Comparison of ENCODE assay signal across 1 cellular context in the genomic region with DNA sequence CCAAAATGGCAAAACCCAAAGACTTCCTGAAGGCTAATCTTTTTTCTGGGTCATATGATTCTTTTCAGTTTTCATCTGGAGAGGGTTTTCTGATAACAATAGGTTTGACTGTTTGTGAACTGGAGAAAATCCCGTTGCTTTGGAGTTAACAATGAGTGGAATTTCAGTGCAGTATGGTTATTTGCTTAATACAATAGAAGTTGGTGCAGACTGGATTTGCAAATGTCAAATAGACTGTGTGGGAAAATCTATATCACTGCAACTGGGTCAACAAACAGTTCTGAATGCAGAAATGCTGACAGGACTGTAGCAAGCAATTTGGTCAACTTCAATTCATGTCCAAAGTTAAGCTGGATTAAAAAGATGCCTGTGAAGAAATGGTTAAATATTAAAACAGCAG.
TF ChIP-seq lines count a peak whose summit lies in the region.

No MANE protein-coding gene starts in this region.

TF ChIP-seq in GM23338, 12 proteins besides CTCF, POLR2A, EP300 and RAD21 (continued from another document):
- TF ChIP-seq, protein P1, sequence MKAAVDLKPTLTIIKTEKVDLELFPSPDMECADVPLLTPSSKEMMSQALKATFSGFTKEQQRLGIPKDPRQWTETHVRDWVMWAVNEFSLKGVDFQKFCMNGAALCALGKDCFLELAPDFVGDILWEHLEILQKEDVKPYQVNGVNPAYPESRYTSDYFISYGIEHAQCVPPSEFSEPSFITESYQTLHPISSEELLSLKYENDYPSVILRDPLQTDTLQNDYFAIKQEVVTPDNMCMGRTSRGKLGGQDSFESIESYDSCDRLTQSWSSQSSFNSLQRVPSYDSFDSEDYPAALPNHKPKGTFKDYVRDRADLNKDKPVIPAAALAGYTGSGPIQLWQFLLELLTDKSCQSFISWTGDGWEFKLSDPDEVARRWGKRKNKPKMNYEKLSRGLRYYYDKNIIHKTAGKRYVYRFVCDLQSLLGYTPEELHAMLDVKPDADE (IDR thresholded peaks at IDR 0.05) = no peak
- TF ChIP-seq, protein P2, sequence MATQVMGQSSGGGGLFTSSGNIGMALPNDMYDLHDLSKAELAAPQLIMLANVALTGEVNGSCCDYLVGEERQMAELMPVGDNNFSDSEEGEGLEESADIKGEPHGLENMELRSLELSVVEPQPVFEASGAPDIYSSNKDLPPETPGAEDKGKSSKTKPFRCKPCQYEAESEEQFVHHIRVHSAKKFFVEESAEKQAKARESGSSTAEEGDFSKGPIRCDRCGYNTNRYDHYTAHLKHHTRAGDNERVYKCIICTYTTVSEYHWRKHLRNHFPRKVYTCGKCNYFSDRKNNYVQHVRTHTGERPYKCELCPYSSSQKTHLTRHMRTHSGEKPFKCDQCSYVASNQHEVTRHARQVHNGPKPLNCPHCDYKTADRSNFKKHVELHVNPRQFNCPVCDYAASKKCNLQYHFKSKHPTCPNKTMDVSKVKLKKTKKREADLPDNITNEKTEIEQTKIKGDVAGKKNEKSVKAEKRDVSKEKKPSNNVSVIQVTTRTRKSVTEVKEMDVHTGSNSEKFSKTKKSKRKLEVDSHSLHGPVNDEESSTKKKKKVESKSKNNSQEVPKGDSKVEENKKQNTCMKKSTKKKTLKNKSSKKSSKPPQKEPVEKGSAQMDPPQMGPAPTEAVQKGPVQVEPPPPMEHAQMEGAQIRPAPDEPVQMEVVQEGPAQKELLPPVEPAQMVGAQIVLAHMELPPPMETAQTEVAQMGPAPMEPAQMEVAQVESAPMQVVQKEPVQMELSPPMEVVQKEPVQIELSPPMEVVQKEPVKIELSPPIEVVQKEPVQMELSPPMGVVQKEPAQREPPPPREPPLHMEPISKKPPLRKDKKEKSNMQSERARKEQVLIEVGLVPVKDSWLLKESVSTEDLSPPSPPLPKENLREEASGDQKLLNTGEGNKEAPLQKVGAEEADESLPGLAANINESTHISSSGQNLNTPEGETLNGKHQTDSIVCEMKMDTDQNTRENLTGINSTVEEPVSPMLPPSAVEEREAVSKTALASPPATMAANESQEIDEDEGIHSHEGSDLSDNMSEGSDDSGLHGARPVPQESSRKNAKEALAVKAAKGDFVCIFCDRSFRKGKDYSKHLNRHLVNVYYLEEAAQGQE (IDR thresholded peaks at IDR 0.05; ENCODE audit: unreplicated experiment) = no peak
